ENCODE assay signal across 8 cellular contexts in the genomic region with DNA sequence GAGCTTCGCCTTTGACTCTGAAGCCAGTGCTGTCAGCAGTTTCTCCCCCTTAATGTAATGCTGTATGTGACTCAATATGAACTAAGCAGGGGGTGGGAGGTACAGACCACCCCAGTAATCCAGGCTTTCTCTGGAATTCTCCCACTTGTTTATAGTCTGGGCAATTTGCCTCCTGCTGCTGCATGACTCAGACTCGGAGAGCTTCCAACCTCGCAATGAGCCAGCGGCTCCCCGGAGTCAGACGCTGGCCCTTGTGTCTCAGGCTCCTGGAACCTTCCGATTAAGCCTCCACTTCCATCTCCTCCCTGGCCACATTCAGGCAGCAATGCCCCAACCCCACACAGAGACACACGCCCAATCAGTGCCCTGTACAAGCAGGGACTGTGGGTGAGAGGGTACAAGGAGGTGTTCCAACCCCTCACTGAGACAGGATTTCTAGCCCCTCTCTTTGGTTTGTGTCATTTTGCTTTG.
DNase-seq lines count a peak whose midpoint lies in the region; ATAC-seq and TF ChIP-seq lines count a peak whose summit lies in the region.

No MANE protein-coding gene starts in this region.

- no peaks in the 10 kb centered on the region for H3K79me2 ChIP-seq in osteoblast (ENCODE audit: insufficient read depth, low read length)

- H3K36me3 Mint-ChIP-seq in T-helper 2 cell treated with Interferon-gamma antibody and Interleukin-4, amounts not matched to agents 5 μg/mL and 100 μg/mL, for 36 hours (ENCODE audit: low read depth) = no peaks in the 10 kb centered on the region

- peaks cover 6% of the 10 kb centered on the region for H3K27me3 Mint-ChIP-seq in T-helper 2 cell treated with Interferon-gamma antibody and Interleukin-4, amounts not matched to agents 5 μg/mL and 100 μg/mL, for 36 hours (ENCODE audit: low read depth)

- H3K27me3 ChIP-seq in osteoblast (ENCODE audit: insufficient read depth, low read length) = no peaks in the 10 kb centered on the region

- no peak overlapping the region for H3K4me3 Mint-ChIP-seq in T-helper 2 cell treated with Interferon-gamma antibody and Interleukin-4, amounts not matched to agents 5 μg/mL and 100 μg/mL, for 36 hours

- no peak overlapping the region for H3K27ac Mint-ChIP-seq in T-helper 2 cell treated with Interferon-gamma antibody and Interleukin-4, amounts not matched to agents 5 μg/mL and 100 μg/mL, for 36 hours

- H3K36me3 ChIP-seq in osteoblast (ENCODE audit: insufficient read depth, low read length) = no peaks in the 10 kb centered on the region

- H2AFZ ChIP-seq in osteoblast (ENCODE audit: low read length) = peak overlapping the region; percentile 59

- ATAC-seq in GM21723 (IDR thresholded peaks at IDR 0.05; ENCODE audit: unreplicated experiment) (no peak), HG03342 (IDR thresholded peaks at IDR 0.05; ENCODE audit: unreplicated experiment) (no peak)

- peak overlapping the region; percentile 73 for H3K4me2 ChIP-seq in osteoblast (ENCODE audit: insufficient read depth, low read length)

- no peak for TF ChIP-seq CTCF in osteoblast (IDR thresholded peaks at IDR 0.05; ENCODE audit: extremely low read depth, low read depth, low read length)

- H3K27ac ChIP-seq in osteoblast (ENCODE audit: low read depth, low read length) = peak overlapping the region; percentile 96

- peaks cover 36% of the 10 kb centered on the region for H3K4me1 ChIP-seq in osteoblast (ENCODE audit: insufficient read depth, low read length)

- no peaks in the 10 kb centered on the region for H4K20me1 ChIP-seq in osteoblast (ENCODE audit: insufficient read depth, low read length)

- peak overlapping the region; percentile 36 for H3K4me3 ChIP-seq in osteoblast (ENCODE audit: insufficient read depth, low read length)

- H3K9me3 ChIP-seq in osteoblast (ENCODE audit: low read depth, low read length) = no peaks in the 10 kb centered on the region

- H3K4me1 Mint-ChIP-seq in T-helper 2 cell treated with Interferon-gamma antibody and Interleukin-4, amounts not matched to agents 5 μg/mL and 100 μg/mL, for 36 hours (ENCODE audit: low read depth) = no peaks in the 10 kb centered on the region

- DNase-seq in DMS 273 (lab: John Stamatoyannopoulos, UW; ENCODE audit: unreplicated experiment) = peak; percentile 68
- peak; percentile 97 for DNase-seq in RPMI7951 (ENCODE audit: low read depth)
- DNase-seq in fibroblast of the conjunctiva (ENCODE audit: low read depth) = peak; percentile 95
- DNase-seq in osteoblast (ENCODE audit: insufficient read length, low spot score, missing footprints) = peak; percentile 89
- DNase-seq in T-helper 2 cell treated with Interferon-gamma antibody and Interleukin-4, amounts not matched to agents 5 μg/mL and 100 μg/mL, for 36 hours (ENCODE audit: low spot score) = no peak
- DNase-seq in GM19240 (ENCODE audit: insufficient read length, low spot score) = no peak

- H3K9me3 Mint-ChIP-seq in T-helper 2 cell treated with Interferon-gamma antibody and Interleukin-4, amounts not matched to agents 5 μg/mL and 100 μg/mL, for 36 hours = no peaks in the 10 kb centered on the region

Comparison
In these comparisons a context has a peak if more than half of its experiments do, and no peak if none do; other contexts are left out.
1. DNase-seq: peak in DMS 273 (single experiment), RPMI7951 (single experiment), fibroblast of the conjunctiva (single experiment) and osteoblast (single experiment); none in T-helper 2 cell treated with Interferon-gamma antibody and Interleukin-4, amounts not matched to agents 5 μg/mL and 100 μg/mL, for 36 hours (single experiment) and GM19240 (single experiment).